1 cellular context compared by ENCODE assay signal in genomic region chr11:16793009-16793408, GRCh38.
TF ChIP-seq lines count a peak whose summit lies in the region.

No MANE protein-coding gene starts in this region.

TF ChIP-seq in GM12891, 5 proteins besides CTCF, POLR2A, EP300 and RAD21:
- no peak for TF ChIP-seq POU2F2 (IDR thresholded peaks at IDR 0.05; ENCODE audit: low read depth, low read length)
- no peak for TF ChIP-seq SPI1 (IDR thresholded peaks at IDR 0.05; ENCODE audit: low read depth, low read length)
- TF ChIP-seq POLR2AphosphoS5 (IDR thresholded peaks at IDR 0.05; ENCODE audit: low read depth, low read length) = no peak
- TF ChIP-seq PAX5 (IDR thresholded peaks at IDR 0.05; ENCODE audit: insufficient read depth, low read length, severe bottlenecking) = no peak
- TF ChIP-seq TAF1 (IDR thresholded peaks at IDR 0.05; ENCODE audit: low read depth, low read length) = no peak
TF ChIP-seq in GM12891: peak in this region for 0.
